In the genomic region with DNA sequence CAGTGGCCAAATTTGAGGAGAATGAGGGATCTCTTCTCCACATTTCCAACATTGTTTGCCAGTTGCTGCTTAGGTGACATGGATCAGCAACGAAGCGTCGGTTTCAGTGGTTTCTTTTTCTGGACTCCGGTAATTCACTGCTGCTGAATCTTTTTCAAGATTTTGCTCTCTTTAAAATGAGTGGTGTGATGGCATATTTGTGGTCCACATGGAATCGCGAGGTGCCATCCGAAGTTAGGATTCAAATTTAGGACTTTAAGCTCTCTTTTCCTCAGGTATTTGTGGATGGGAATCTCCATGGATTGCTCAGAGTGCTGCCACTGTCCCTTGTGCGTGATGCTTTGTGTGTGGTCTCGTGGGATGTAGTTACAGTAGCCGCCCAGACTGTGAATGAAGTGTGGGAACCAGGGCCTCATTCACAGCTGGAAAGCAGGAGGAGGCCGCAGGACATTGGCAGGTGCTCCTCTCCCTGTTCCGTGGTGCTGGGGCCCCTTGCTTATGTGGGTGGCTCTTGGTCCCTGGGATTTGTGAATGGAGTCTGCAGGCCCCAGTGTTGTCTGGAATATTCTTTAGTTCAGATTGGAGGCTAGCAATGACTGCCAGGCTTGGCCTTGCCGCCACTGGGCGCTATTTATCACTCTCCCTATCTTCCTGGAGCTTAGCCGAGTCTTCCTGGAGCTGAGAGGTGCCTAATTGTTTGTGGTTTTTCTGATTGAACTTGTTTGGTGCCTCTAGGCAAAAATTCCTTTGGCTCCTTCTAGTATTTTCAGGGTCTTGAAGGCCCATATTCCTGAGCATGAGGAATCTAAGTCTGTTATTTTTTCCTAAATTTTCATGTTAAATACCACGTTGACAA, we compare ENCODE assay signal across 1 cellular context.
TF ChIP-seq lines count a peak whose summit lies in the region.

No MANE protein-coding gene starts in this region.

TF ChIP-seq in IMR-90, 13 proteins besides CTCF, POLR2A, EP300 and RAD21:
- TF ChIP-seq BHLHE40 (IDR thresholded peaks at IDR 0.05; ENCODE audit: low read depth, low read length) (peak; percentile 61; the same call in 1 of the 2 replicates), CHD1 (IDR thresholded peaks at IDR 0.05; ENCODE audit: low read depth, low read length) (0 out of 2 replicates have a peak, but pooled peaks have one; percentile 58), RCOR1 (IDR thresholded peaks at IDR 0.05; ENCODE audit: insufficient replicate concordance, low read length) (peak; percentile 33), NFE2L2 (IDR thresholded peaks at IDR 0.05; ENCODE audit: low read depth, low read length) (no peak)
TF ChIP-seq in IMR-90: peak in this region for 3.
